Comparison of ENCODE assay signal across 22 cellular contexts in genomic region chr12:130441771-130442760, GRCh38.
"Had no signal": no experiment of that assay in that cellular context is flagged by ENCODE, and none has a peak within 500 bp of the region (broad histone marks: within the 10 kb centered on the region; RNA-seq: fewer than 3 reads in every experiment).

No MANE protein-coding gene starts in this region.

- H3K27me3 ChIP-seq: esophagus squamous epithelium, neutrophil, right atrium auricular region, sigmoid colon, suprapubic skin, transverse colon, upper lobe of right lung, uterus had no signal

- H3K4me1 ChIP-seq: esophagus squamous epithelium, parathyroid adenoma, prostate gland, right atrium auricular region, sigmoid colon, suprapubic skin, transverse colon, upper lobe of right lung, uterus had no signal

- H3K9me3 ChIP-seq: esophagus squamous epithelium, neutrophil, prostate gland, right atrium auricular region, sigmoid colon, suprapubic skin, transverse colon, upper lobe of right lung, uterus had no signal

- H3K27ac ChIP-seq: esophagus squamous epithelium, neutrophil, parathyroid adenoma, prostate gland, right atrium auricular region, sigmoid colon, suprapubic skin, transverse colon, upper lobe of right lung, uterus had no signal

- ATAC-seq: effector memory CD8-positive, alpha-beta T cell; left lobe of liver; naive thymus-derived CD8-positive, alpha-beta T cell; stimulated activated naive CD8-positive, alpha-beta T cell treated with anti-CD3 and anti-CD28 coated beads, Interleukin-15, amount 100 ng/mL, for 72 hours; upper lobe of right lung had no signal

- H3K36me3 Mint-ChIP-seq: naive thymus-derived CD8-positive, alpha-beta T cell had no signal

- H3K4me3 ChIP-seq: esophagus squamous epithelium, prostate gland, right atrium auricular region, sigmoid colon, suprapubic skin, transverse colon, upper lobe of right lung, uterus had no signal

- DNase-seq: cortex of kidney; effector memory CD8-positive, alpha-beta T cell; erythroblast; esophagus squamous epithelium; foreskin melanocyte; hypothalamus; naive thymus-derived CD8-positive, alpha-beta T cell; nephron progenitor cell; sigmoid colon; stimulated activated CD4-positive, alpha-beta T cell treated with anti-CD3 and anti-CD28 coated beads, Interleukin-15, amount 100 ng/mL, for 24 hours; stimulated activated CD4-positive, alpha-beta T cell treated with anti-CD3 and anti-CD28 coated beads, Interleukin-2, amount 100 ng/mL, for 48 hours; stimulated activated naive CD4-positive, alpha-beta T cell; stimulated activated naive CD8-positive, alpha-beta T cell treated with anti-CD3 and anti-CD28 coated beads, Interleukin-15, amount 100 ng/mL, for 72 hours; transverse colon; upper lobe of right lung; uterus had no signal

- H3K27ac Mint-ChIP-seq: effector memory CD8-positive, alpha-beta T cell; naive thymus-derived CD8-positive, alpha-beta T cell; nephron progenitor cell had no signal

- H3K4me3 Mint-ChIP-seq: effector memory CD8-positive, alpha-beta T cell; naive thymus-derived CD8-positive, alpha-beta T cell; nephron progenitor cell; stimulated activated naive CD8-positive, alpha-beta T cell treated with anti-CD3 and anti-CD28 coated beads, Interleukin-15, amount 100 ng/mL, for 72 hours had no signal

- H3K36me3 ChIP-seq: esophagus squamous epithelium, neutrophil, prostate gland, right atrium auricular region, sigmoid colon, transverse colon, upper lobe of right lung, uterus had no signal

- H3K27me3 Mint-ChIP-seq: stimulated activated naive CD8-positive, alpha-beta T cell treated with anti-CD3 and anti-CD28 coated beads, Interleukin-15, amount 100 ng/mL, for 72 hours had no signal

- H3K4me1 Mint-ChIP-seq: naive thymus-derived CD8-positive, alpha-beta T cell; nephron progenitor cell; stimulated activated naive CD8-positive, alpha-beta T cell treated with anti-CD3 and anti-CD28 coated beads, Interleukin-15, amount 100 ng/mL, for 72 hours had no signal
